ENCODE assay signal across 8 cellular contexts in genomic region chr12:57751432-57751787, GRCh38. TPM values are rescaled to one million over a fixed set of nuclear protein-coding genes. Genes with fewer than 3 reads are reported as not detected.
A peak's percentile ranks its signal among the peaks of the same experiment; 100 is the strongest.
DNase-seq lines count a peak whose midpoint lies in the region; ATAC-seq lines count a peak whose summit lies in the region.

No MANE protein-coding gene starts in this region.

- H3K36me3 Mint-ChIP-seq in activated CD4-positive, alpha-beta T cell treated with anti-CD3 and anti-CD28 coated beads, Interleukin-2, amount 10 ng/mL, durations not matched to agents 24 days and 14 days (ENCODE audit: low read depth): peaks cover 46% of the 10 kb centered on the region
- peaks cover 23% of the 10 kb centered on the region for H3K36me3 Mint-ChIP-seq in activated naive CD8-positive, alpha-beta T cell treated with anti-CD3 and anti-CD28 coated beads, Interleukin-2, amount 10 ng/mL, durations not matched to agents 7 days and 5 days

- no peaks in the 10 kb centered on the region for H3K27me3 Mint-ChIP-seq in activated CD4-positive, alpha-beta T cell treated with anti-CD3 and anti-CD28 coated beads, Interleukin-2, amount 10 ng/mL, durations not matched to agents 24 days and 14 days
- H3K27me3 Mint-ChIP-seq in activated naive CD8-positive, alpha-beta T cell treated with anti-CD3 and anti-CD28 coated beads, Interleukin-2, amount 10 ng/mL, durations not matched to agents 7 days and 5 days: no peaks in the 10 kb centered on the region

- POLR2A ChIA-PET in activated naive CD8-positive, alpha-beta T cell treated with anti-CD3 and anti-CD28 coated beads, Interleukin-2, amount 10 ng/mL, durations not matched to agents 7 days and 5 days (lab: Charles Lee): interaction anchor here (0.6 to 1.2 kb wide), 3 partner anchors 10 to 144 kb away, joined by 3 to 10 read pairs (median 3); no protein-coding TSS in a partner anchor

- no peaks in the 10 kb centered on the region for H3K27me3 ChIP-seq in layer of hippocampus (ENCODE audit: control insufficient read depth, insufficient read depth, low read length)

- H3K27ac ChIP-seq in layer of hippocampus (ENCODE audit: low read depth, low read length) (peak overlapping the region; percentile 86), temporal lobe (ENCODE audit: low read depth, low read length) (peak overlapping the region; percentile 73)

- DNase-seq in activated CD4-positive, alpha-beta T cell treated with anti-CD3 and anti-CD28 coated beads, Interleukin-2, amount 10 ng/mL, durations not matched to agents 24 days and 14 days: no peak
- no peak for DNase-seq in activated CD4-positive, alpha-beta T cell treated with anti-CD3 and anti-CD28 coated beads for 4 hours
- no peak for DNase-seq in activated naive CD8-positive, alpha-beta T cell treated with anti-CD3 and anti-CD28 coated beads, Interleukin-2, amount 10 ng/mL, durations not matched to agents 7 days and 5 days
- DNase-seq in NCI-H1105 treated with DMSO at 0.1 percent for 48 hours (lab: John Stamatoyannopoulos, UW) (no peak), NCI-H2081 (lab: John Stamatoyannopoulos, UW) (no peak), LoVo (ENCODE audit: low spot score) (no peak)

- ATAC-seq in activated naive CD8-positive, alpha-beta T cell treated with anti-CD3 and anti-CD28 coated beads, Interleukin-2, amount 10 ng/mL, durations not matched to agents 7 days and 5 days (ENCODE audit: low read depth): no peak

- intact Hi-C loops in activated CD4-positive, alpha-beta T cell treated with anti-CD3 and anti-CD28 coated beads, Interleukin-2, amount 10 ng/mL, durations not matched to agents 24 days and 14 days (cut with micrococcal nuclease): loop anchor here (10.0 kb wide), 2 partner anchors 1627 to 1927 kb away; partner anchors contain the start of genes DNAJC14 and ESYT1

- no peaks in the 10 kb centered on the region for H3K9me3 Mint-ChIP-seq in activated CD4-positive, alpha-beta T cell treated with anti-CD3 and anti-CD28 coated beads, Interleukin-2, amount 10 ng/mL, durations not matched to agents 24 days and 14 days
- no peaks in the 10 kb centered on the region for H3K9me3 Mint-ChIP-seq in activated naive CD8-positive, alpha-beta T cell treated with anti-CD3 and anti-CD28 coated beads, Interleukin-2, amount 10 ng/mL, durations not matched to agents 7 days and 5 days

- peak overlapping the region; percentile 97 for H3K27ac Mint-ChIP-seq in activated CD4-positive, alpha-beta T cell treated with anti-CD3 and anti-CD28 coated beads, Interleukin-2, amount 10 ng/mL, durations not matched to agents 24 days and 14 days
- H3K27ac Mint-ChIP-seq in activated naive CD8-positive, alpha-beta T cell treated with anti-CD3 and anti-CD28 coated beads, Interleukin-2, amount 10 ng/mL, durations not matched to agents 7 days and 5 days: peak overlapping the region; percentile 83

- H3K4me3 Mint-ChIP-seq in activated CD4-positive, alpha-beta T cell treated with anti-CD3 and anti-CD28 coated beads, Interleukin-2, amount 10 ng/mL, durations not matched to agents 24 days and 14 days: peak overlapping the region; percentile 96
- H3K4me3 Mint-ChIP-seq in activated naive CD8-positive, alpha-beta T cell treated with anti-CD3 and anti-CD28 coated beads, Interleukin-2, amount 10 ng/mL, durations not matched to agents 7 days and 5 days: peak overlapping the region; percentile 93

- H3K4me1 Mint-ChIP-seq in activated CD4-positive, alpha-beta T cell treated with anti-CD3 and anti-CD28 coated beads, Interleukin-2, amount 10 ng/mL, durations not matched to agents 24 days and 14 days: peaks cover 53% of the 10 kb centered on the region
- H3K4me1 Mint-ChIP-seq in activated naive CD8-positive, alpha-beta T cell treated with anti-CD3 and anti-CD28 coated beads, Interleukin-2, amount 10 ng/mL, durations not matched to agents 7 days and 5 days: peaks cover 36% of the 10 kb centered on the region

RNA-seq across cellular contexts. Expression of gene CDK4, which starts 0.7 kb away (rescaled TPM):
- total RNA-seq in activated CD4-positive, alpha-beta T cell treated with anti-CD3 and anti-CD28 coated beads, Interleukin-2, amount 10 ng/mL, durations not matched to agents 24 days and 14 days: 240 and 248 TPM in 2 replicates
- 100 to 1,000 TPM in 1 of 2 experiments, 10 to 100 TPM in 1; 98.4 to 100 TPM for total RNA-seq in activated naive CD8-positive, alpha-beta T cell treated with anti-CD3 and anti-CD28 coated beads, Interleukin-2, amount 10 ng/mL, durations not matched to agents 7 days and 5 days
- 47.7 TPM for total RNA-seq in temporal lobe

RNA-seq across cellular contexts. Expression of gene MARCHF9, which starts 3.5 kb away (rescaled TPM):
- 21.6 and 22.7 TPM in 2 replicates for total RNA-seq in activated CD4-positive, alpha-beta T cell treated with anti-CD3 and anti-CD28 coated beads, Interleukin-2, amount 10 ng/mL, durations not matched to agents 24 days and 14 days
- 10 to 100 TPM; 37.1 to 38.3 TPM for total RNA-seq in activated naive CD8-positive, alpha-beta T cell treated with anti-CD3 and anti-CD28 coated beads, Interleukin-2, amount 10 ng/mL, durations not matched to agents 7 days and 5 days
- 12.3 TPM for total RNA-seq in temporal lobe

RNA-seq across cellular contexts. Expression of gene TSPAN31, which starts 6.6 kb away (rescaled TPM):
- 19.2 and 19.4 TPM in 2 replicates for total RNA-seq in activated CD4-positive, alpha-beta T cell treated with anti-CD3 and anti-CD28 coated beads, Interleukin-2, amount 10 ng/mL, durations not matched to agents 24 days and 14 days
- 10 to 100 TPM; 19.6 to 23.2 TPM for total RNA-seq in activated naive CD8-positive, alpha-beta T cell treated with anti-CD3 and anti-CD28 coated beads, Interleukin-2, amount 10 ng/mL, durations not matched to agents 7 days and 5 days
- total RNA-seq in temporal lobe: 26.6 TPM

RNA-seq across cellular contexts. Expression of gene AGAP2, which starts 12.9 kb away (rescaled TPM):
- total RNA-seq in activated CD4-positive, alpha-beta T cell treated with anti-CD3 and anti-CD28 coated beads, Interleukin-2, amount 10 ng/mL, durations not matched to agents 24 days and 14 days: 27.1 and 28.2 TPM in 2 replicates
- 10 to 100 TPM; 68.3 to 71.6 TPM for total RNA-seq in activated naive CD8-positive, alpha-beta T cell treated with anti-CD3 and anti-CD28 coated beads, Interleukin-2, amount 10 ng/mL, durations not matched to agents 7 days and 5 days
- 40.6 TPM for total RNA-seq in temporal lobe

RNA-seq across cellular contexts. Expression of gene CYP27B1, which starts 15.5 kb away (rescaled TPM):
- 12.3 and 12.7 TPM in 2 replicates for total RNA-seq in activated CD4-positive, alpha-beta T cell treated with anti-CD3 and anti-CD28 coated beads, Interleukin-2, amount 10 ng/mL, durations not matched to agents 24 days and 14 days
- total RNA-seq in activated naive CD8-positive, alpha-beta T cell treated with anti-CD3 and anti-CD28 coated beads, Interleukin-2, amount 10 ng/mL, durations not matched to agents 7 days and 5 days: 1 to 10 TPM; 2.4 to 2.6 TPM
- total RNA-seq in temporal lobe: 0.25 TPM
